In the genomic region with DNA sequence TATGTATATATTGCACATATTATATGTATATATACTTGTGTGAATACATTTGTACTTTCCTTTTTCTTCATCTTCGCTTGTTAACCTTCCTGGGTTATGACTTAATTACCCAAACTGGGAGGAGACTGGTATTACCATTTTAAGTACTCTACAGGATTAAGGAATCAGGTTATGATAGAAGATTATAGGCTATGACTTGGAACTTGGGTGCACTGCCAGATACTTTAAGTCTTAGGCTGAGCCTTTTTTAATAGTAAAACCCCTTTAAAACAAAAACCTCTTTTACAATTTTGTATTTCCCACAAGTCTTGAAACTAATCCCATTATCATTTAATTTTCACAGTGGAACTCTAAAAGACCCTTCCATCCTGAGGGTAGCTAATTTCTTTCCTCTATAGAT, we compare ENCODE assay signal across 19 cellular contexts. TPM values are rescaled to one million over a fixed set of nuclear protein-coding genes. Genes with fewer than 3 reads are reported as not detected.
DNase-seq lines count a peak whose midpoint lies in the region; ATAC-seq, FAIRE-seq and TF ChIP-seq lines count a peak whose summit lies in the region.
"Had no signal": no experiment of that assay in that cellular context is flagged by ENCODE, and none has a peak within 500 bp of the region (broad histone marks: within the 10 kb centered on the region; RNA-seq: fewer than 3 reads in every experiment).

No MANE protein-coding gene starts in this region.

- peak overlapping the region; percentile 20; the same call in 1 of the 2 replicates for H3K27ac ChIP-seq in Karpas-422 (ENCODE audit: low read length)
- H3K27ac ChIP-seq: Peyer's patch had no signal

- no peak for ATAC-seq in activated naive CD8-positive, alpha-beta T cell treated with anti-CD3 and anti-CD28 coated beads, Interleukin-2, amount 50 U/mL, for 24 hours
- ATAC-seq: SK-N-SH treated with all-trans-retinoic acid at 6 μM for 48 hours had no signal

- H3K36me3 ChIP-seq in Karpas-422 (ENCODE audit: insufficient read depth, low read length): peaks cover 50% of the 10 kb centered on the region

- no peak overlapping the region for H3K9ac ChIP-seq in Karpas-422 (ENCODE audit: low read length)

- no peak for DNase-seq in activated naive CD8-positive, alpha-beta T cell treated with anti-CD3 and anti-CD28 coated beads, Interleukin-2, amount 50 U/mL, for 24 hours
- no peak for DNase-seq in Karpas-422
- no peak for DNase-seq in DMS153 (lab: John Stamatoyannopoulos, UW)
- DNase-seq in nephron progenitor cell: no peak
- DNase-seq in NCI-H446 treated with DMSO at 0.1 percent for 48 hours (lab: John Stamatoyannopoulos, UW): no peak
- DNase-seq: COR-L47, NCI-H1092, NCI-H1436 treated with DMSO at 0.1 percent for 48 hours, NCI-H1930, NCI-H2227 treated with DMSO at 0.1 percent for 48 hours, NCI-H510A treated with DMSO at 0.1 percent for 48 hours, NCI-H748 treated with DMSO at 0.1 percent for 48 hours, Peyer's patch had no signal

- peaks cover 49% of the 10 kb centered on the region for H3K4me1 Mint-ChIP-seq in activated naive CD8-positive, alpha-beta T cell (ENCODE audit: low read depth)
- peaks cover 36% of the 10 kb centered on the region for H3K4me1 Mint-ChIP-seq in activated naive CD8-positive, alpha-beta T cell treated with anti-CD3 and anti-CD28 coated beads, Interleukin-2, amount 50 U/mL, for 24 hours
- H3K4me1 Mint-ChIP-seq in nephron progenitor cell: peaks cover 17% of the 10 kb centered on the region

- H3K9me3 Mint-ChIP-seq in activated naive CD8-positive, alpha-beta T cell (ENCODE audit: low read depth): no peaks in the 10 kb centered on the region
- H3K9me3 Mint-ChIP-seq in activated naive CD8-positive, alpha-beta T cell treated with anti-CD3 and anti-CD28 coated beads, Interleukin-2, amount 50 U/mL, for 24 hours: no peaks in the 10 kb centered on the region
- no peaks in the 10 kb centered on the region for H3K9me3 Mint-ChIP-seq in nephron progenitor cell
- H3K9me3 Mint-ChIP-seq: CD14-positive monocyte had no signal

- no peak overlapping the region for H3K4me2 ChIP-seq in Karpas-422 (ENCODE audit: low read depth, low read length, poor library complexity, severe bottlenecking)

- H3K4me3 Mint-ChIP-seq in activated naive CD8-positive, alpha-beta T cell: no peak overlapping the region
- no peak overlapping the region for H3K4me3 Mint-ChIP-seq in activated naive CD8-positive, alpha-beta T cell treated with anti-CD3 and anti-CD28 coated beads, Interleukin-2, amount 50 U/mL, for 24 hours
- no peak overlapping the region for H3K4me3 Mint-ChIP-seq in nephron progenitor cell
- H3K4me3 Mint-ChIP-seq: CD14-positive monocyte had no signal

- H3K27me3 ChIP-seq in Karpas-422 (ENCODE audit: low read length): no peaks in the 10 kb centered on the region
- H3K27me3 ChIP-seq: Peyer's patch had no signal

- no peaks in the 10 kb centered on the region for H3K9me3 ChIP-seq in Karpas-422 (ENCODE audit: low read length)
- H3K9me3 ChIP-seq: Peyer's patch had no signal

- no peaks in the 10 kb centered on the region for H3K27me3 Mint-ChIP-seq in activated naive CD8-positive, alpha-beta T cell
- no peaks in the 10 kb centered on the region for H3K27me3 Mint-ChIP-seq in activated naive CD8-positive, alpha-beta T cell treated with anti-CD3 and anti-CD28 coated beads, Interleukin-2, amount 50 U/mL, for 24 hours
- H3K27me3 Mint-ChIP-seq in nephron progenitor cell (ENCODE audit: low read depth, poor library complexity): peaks cover 2% of the 10 kb centered on the region

- peaks cover 85% of the 10 kb centered on the region for H3K79me2 ChIP-seq in Karpas-422 (ENCODE audit: low read length)

- H2AFZ ChIP-seq in Karpas-422 (ENCODE audit: low read length): no peak overlapping the region

- H3K4me3 ChIP-seq in Karpas-422 (ENCODE audit: low read length): no peak overlapping the region
- H3K4me3 ChIP-seq: Peyer's patch had no signal

- H4K20me1 ChIP-seq in Karpas-422 (ENCODE audit: insufficient read depth, low read depth, low read length): peaks cover 16% of the 10 kb centered on the region

- peaks cover 12% of the 10 kb centered on the region for H3K4me1 ChIP-seq in Karpas-422 (ENCODE audit: low read length)

- H3K27ac Mint-ChIP-seq in activated naive CD8-positive, alpha-beta T cell: peak overlapping the region; percentile 8
- no peak overlapping the region for H3K27ac Mint-ChIP-seq in activated naive CD8-positive, alpha-beta T cell treated with anti-CD3 and anti-CD28 coated beads, Interleukin-2, amount 50 U/mL, for 24 hours
- no peak overlapping the region for H3K27ac Mint-ChIP-seq in nephron progenitor cell

- peaks cover 5% of the 10 kb centered on the region for H3K36me3 Mint-ChIP-seq in activated naive CD8-positive, alpha-beta T cell
- H3K36me3 Mint-ChIP-seq in activated naive CD8-positive, alpha-beta T cell treated with anti-CD3 and anti-CD28 coated beads, Interleukin-2, amount 50 U/mL, for 24 hours (ENCODE audit: low read depth): peaks cover 38% of the 10 kb centered on the region
- peaks cover 87% of the 10 kb centered on the region for H3K36me3 Mint-ChIP-seq in nephron progenitor cell (ENCODE audit: low read depth)

- no peaks in the 10 kb centered on the region for H3K9me2 ChIP-seq in Karpas-422 (replicated peaks; ENCODE audit: insufficient read depth, low read length)

- no peak for TF ChIP-seq CTCF in nephron progenitor cell (IDR thresholded peaks at IDR 0.05)

- FAIRE-seq in colon (lab: Jason Lieb, UNC): peak; percentile 82
- FAIRE-seq: GM19239, H1 had no signal

RNA-seq across cellular contexts. Expression of a gene that starts 6.0 kb away (rescaled TPM):
- total RNA-seq in Karpas-422 (2014; rRNA removed; shearing (Covaris generic); ENCODE audit: low replicate concordance): 78.1 and 141 TPM in 2 replicates

RNA-seq across cellular contexts. Expression of a gene that starts 41.4 kb away (rescaled TPM):
- total RNA-seq in Karpas-422 (2014; rRNA removed; shearing (Covaris generic); ENCODE audit: low replicate concordance): 430 and 561 TPM in 2 replicates
